16 cellular contexts compared by ENCODE assay signal in the genomic region with DNA sequence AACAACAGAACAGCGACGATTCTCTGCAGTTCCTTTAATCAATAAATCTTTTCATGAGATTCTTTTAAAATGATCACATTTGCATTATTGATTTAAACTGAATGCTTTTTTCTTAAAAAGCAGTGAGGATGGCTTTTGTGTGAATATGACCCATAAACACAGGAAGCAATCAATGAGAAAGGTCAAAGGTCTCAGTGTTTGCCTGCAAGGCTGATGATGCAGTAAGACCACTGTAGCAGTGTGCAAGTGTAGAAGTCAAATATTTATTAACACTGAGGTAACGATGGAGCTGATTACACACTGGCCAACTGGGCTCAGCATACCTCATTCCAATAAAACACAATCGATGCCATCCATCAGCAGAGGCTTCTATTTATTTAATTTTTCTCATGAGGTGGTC.
DNase-seq lines count a peak whose midpoint lies in the region; TF ChIP-seq lines count a peak whose summit lies in the region.
"Had no signal": no experiment of that assay in that cellular context is flagged by ENCODE, and none has a peak within 500 bp of the region (broad histone marks: within the 10 kb centered on the region; RNA-seq: fewer than 3 reads in every experiment).

No MANE protein-coding gene starts in this region.

- peak; percentile 95 for DNase-seq in NCI-H146 (lab: John Stamatoyannopoulos, UW)
- DNase-seq in NCI-H146 treated with DMSO at 0.1 percent for 48 hours (lab: John Stamatoyannopoulos, UW; ENCODE audit: unreplicated experiment) = peak; percentile 88
- DNase-seq in NCI-H748 treated with DMSO at 0.1 percent for 48 hours (lab: John Stamatoyannopoulos, UW) = peak; percentile 63
- no peak for DNase-seq in neural crest cell (ENCODE audit: low read depth, low spot score)
- no peak for DNase-seq in SIG-M5 treated with dmso at 0.1 percent for 504 hours (lab: John Stamatoyannopoulos, UW; ENCODE audit: unreplicated experiment)
- no peak for DNase-seq in central memory CD4-positive, alpha-beta T cell
- no peak for DNase-seq in medulla oblongata (ENCODE audit: extremely low spot score)
- DNase-seq: Caco-2; CD4-positive, CD25-positive, alpha-beta regulatory T cell; CD8-positive, alpha-beta T cell; DMS153; DMS79 treated with DMSO at 0.1 percent for 48 hours; GF-D8; GOT3; HFFc6 had no signal

- H3K4me3 Mint-ChIP-seq in neural crest cell = no peak overlapping the region
- H3K4me3 Mint-ChIP-seq: B cell; CD4-positive, CD25-positive, alpha-beta regulatory T cell; CD8-positive, alpha-beta T cell; HFFc6 had no signal

- no peaks in the 10 kb centered on the region for H3K36me3 Mint-ChIP-seq in neural crest cell (ENCODE audit: low read depth)
- H3K36me3 Mint-ChIP-seq: CD4-positive, CD25-positive, alpha-beta regulatory T cell; CD8-positive, alpha-beta T cell had no signal

- H3K27me3 Mint-ChIP-seq in neural crest cell (ENCODE audit: low read depth) = no peaks in the 10 kb centered on the region
- H3K27me3 Mint-ChIP-seq: B cell; CD4-positive, CD25-positive, alpha-beta regulatory T cell had no signal

- no peak for TF ChIP-seq CTCF in neural crest cell (conservative IDR thresholded peaks at IDR 0.05)

- peak overlapping the region; percentile 30 for H3K27ac Mint-ChIP-seq in neural crest cell (ENCODE audit: unreplicated experiment)
- H3K27ac Mint-ChIP-seq: B cell; CD8-positive, alpha-beta T cell; HFFc6 had no signal

- peaks cover 42% of the 10 kb centered on the region for H3K4me1 Mint-ChIP-seq in neural crest cell
- H3K4me1 Mint-ChIP-seq: B cell; CD4-positive, CD25-positive, alpha-beta regulatory T cell had no signal

- H3K9me3 Mint-ChIP-seq in neural crest cell = no peaks in the 10 kb centered on the region

Comparison
In these comparisons a context has a peak if more than half of its experiments do, and no peak if none do; other contexts are left out.
1. DNase-seq: peak in NCI-H146 (single experiment), NCI-H146 treated with DMSO at 0.1 percent for 48 hours (single experiment) and NCI-H748 treated with DMSO at 0.1 percent for 48 hours (single experiment); none in neural crest cell (single experiment), SIG-M5 treated with dmso at 0.1 percent for 504 hours (single experiment), central memory CD4-positive, alpha-beta T cell (single experiment) and medulla oblongata (single experiment).